In genomic region chr12:18965210-18965609, GRCh38 we compare ENCODE assay signal across 1 cellular context.
TF ChIP-seq lines count a peak whose summit lies in the region.

No MANE protein-coding gene starts in this region.

TF ChIP-seq in H1, 55 proteins besides CTCF, POLR2A, EP300 and RAD21 (continued from another document):
- peak; percentile 42; the same call in 1 of the 2 replicates for TF ChIP-seq E2F6 (IDR thresholded peaks at IDR 0.05)
- TF ChIP-seq CEBPB (IDR thresholded peaks at IDR 0.05; ENCODE audit: low read depth, low read length): no peak
